In the genomic region with DNA sequence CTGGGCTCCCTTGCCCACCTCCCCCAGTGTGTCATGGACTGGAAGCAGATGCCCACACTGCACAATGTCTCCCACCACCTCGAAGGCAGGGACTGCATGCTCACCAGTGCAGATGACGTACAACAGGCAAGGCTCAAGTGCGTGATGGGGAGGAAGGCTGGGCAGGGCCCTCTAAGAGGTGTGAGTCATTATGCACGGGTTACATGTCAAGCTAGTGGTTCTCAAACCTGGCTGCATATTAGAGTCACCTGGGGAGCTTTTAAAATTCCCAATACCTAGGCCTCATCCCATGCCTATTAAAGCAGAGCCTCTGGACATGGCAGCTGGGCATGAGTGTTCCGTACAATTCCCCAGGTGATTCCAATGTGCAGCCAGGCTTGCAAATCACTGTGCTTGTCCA, we compare ENCODE assay signal across 22 cellular contexts.
DNase-seq lines count a peak whose midpoint lies in the region; ATAC-seq and TF ChIP-seq lines count a peak whose summit lies in the region.
"Had no signal": no experiment of that assay in that cellular context is flagged by ENCODE, and none has a peak within 500 bp of the region (broad histone marks: within the 10 kb centered on the region; RNA-seq: fewer than 3 reads in every experiment).

No MANE protein-coding gene starts in this region.

- H3K27me3 ChIP-seq in BLaER1 (no peaks in the 10 kb centered on the region), neural progenitor cell (no peaks in the 10 kb centered on the region), gastrocnemius medialis (peaks cover 0 to 3% (median 0%) of the 10 kb centered on the region in 3 donors)
- H3K27me3 ChIP-seq: SJCRH30 had no signal

- H3K4me3 Mint-ChIP-seq in neural progenitor cell, result no peak overlapping the region
- H3K4me3 Mint-ChIP-seq: CD4-positive, CD25-positive, alpha-beta regulatory T cell; IgD-negative memory B cell had no signal

- H3K79me2 ChIP-seq in neural progenitor cell (ENCODE audit: low read depth), result no peaks in the 10 kb centered on the region

- peak overlapping the region; percentile 12 for H3K27ac Mint-ChIP-seq in neural progenitor cell
- H3K27ac Mint-ChIP-seq: IgD-negative memory B cell had no signal

- no peak overlapping the region for H3K9ac ChIP-seq in BLaER1
- no peak overlapping the region for H3K9ac ChIP-seq in neural progenitor cell

- TF ChIP-seq CTCF in neural progenitor cell (IDR thresholded peaks at IDR 0.05) (no peak), gastrocnemius medialis (IDR thresholded peaks at IDR 0.05 in 4 of 5, conservative IDR thresholded peaks at IDR 0.05 in 1 of 5) (no peak)

- H3F3A ChIP-seq in neural progenitor cell (ENCODE audit: low read depth), result no peaks in the 10 kb centered on the region

- intact Hi-C loops in gastrocnemius medialis (cut with DNase I; ENCODE audit: low total_unique reads), result no loop called here

- no peak for TF ChIP-seq POLR2A in gastrocnemius medialis (IDR thresholded peaks at IDR 0.05)

- H3K9me3 Mint-ChIP-seq in neural progenitor cell, result peaks cover 3% of the 10 kb centered on the region

- no peaks in the 10 kb centered on the region for H3K36me3 Mint-ChIP-seq in neural progenitor cell
- H3K36me3 Mint-ChIP-seq: CD4-positive, CD25-positive, alpha-beta regulatory T cell had no signal

- H3K4me1 ChIP-seq in BLaER1 (peaks cover 19% of the 10 kb centered on the region), neural progenitor cell (no peaks in the 10 kb centered on the region), gastrocnemius medialis (no peaks in the 10 kb centered on the region)
- H3K4me1 ChIP-seq: BE2C, SJCRH30 had no signal

- H3K36me3 ChIP-seq in BLaER1 (no peaks in the 10 kb centered on the region), neural progenitor cell (no peaks in the 10 kb centered on the region), gastrocnemius medialis (no peaks in the 10 kb centered on the region)
- H3K36me3 ChIP-seq: BE2C, SJCRH30 had no signal

- H3K27me3 Mint-ChIP-seq in neural progenitor cell (ENCODE audit: insufficient read depth, low read depth), result peaks cover 9% of the 10 kb centered on the region

- H3K4me1 Mint-ChIP-seq in neural progenitor cell, result no peaks in the 10 kb centered on the region
- H3K4me1 Mint-ChIP-seq: CD4-positive, CD25-positive, alpha-beta regulatory T cell; IgD-negative memory B cell had no signal

- H3K27ac ChIP-seq in BLaER1, result no peak overlapping the region
- H3K27ac ChIP-seq in neural progenitor cell, result no peak overlapping the region
- no peak overlapping the region for H3K27ac ChIP-seq in gastrocnemius medialis
- H3K27ac ChIP-seq: HL-60, SJCRH30 had no signal

- no peaks in the 10 kb centered on the region for H4K20me1 ChIP-seq in BLaER1
- H4K20me1 ChIP-seq in neural progenitor cell (ENCODE audit: low read depth), result no peaks in the 10 kb centered on the region

- ATAC-seq in esophagus mucosa (peak; percentile 55), gastrocnemius medialis (no peak), HG02938 (IDR thresholded peaks at IDR 0.05; ENCODE audit: unreplicated experiment) (no peak), GM21447 (IDR thresholded peaks at IDR 0.05; ENCODE audit: unreplicated experiment) (no peak)
- ATAC-seq: GM12878 had no signal

- peak; percentile 33 for DNase-seq in DMS79 (lab: John Stamatoyannopoulos, UW)
- DNase-seq in neural progenitor cell (ENCODE audit: low spot score), result no peak
- no peak for DNase-seq in gastrocnemius medialis
- DNase-seq: BE2C; CD4-positive, CD25-positive, alpha-beta regulatory T cell; DMS153; GDM1; NCI-H1048; NCI-H1694; NCI-H2029 treated with DMSO at 0.1 percent for 48 hours; NCI-H446; NCI-H524 treated with DMSO at 0.1 percent for 48 hours; NCI-H774; PC-9; SJCRH30 had no signal

- in situ Hi-C loops in gastrocnemius medialis (cut with MboI; ENCODE audit: low sequenced_read_pairs in 4 of 4), result no loop called here

- H3K9me3 ChIP-seq in BLaER1 (no peaks in the 10 kb centered on the region), neural progenitor cell (ENCODE audit: low read depth) (no peaks in the 10 kb centered on the region), gastrocnemius medialis (no peaks in the 10 kb centered on the region)
- H3K9me3 ChIP-seq: BE2C, SJCRH30 had no signal

- H2AFZ ChIP-seq in neural progenitor cell (replicated peaks), result no peak overlapping the region
- H2AFZ ChIP-seq: PC-9 had no signal

- H3K4me2 ChIP-seq in BLaER1, result peak overlapping the region; percentile 40
- H3K4me2 ChIP-seq in neural progenitor cell, result no peak overlapping the region
- H3K4me2 ChIP-seq: PC-9 had no signal

- H3K4me3 ChIP-seq in BLaER1, result no peak overlapping the region
- H3K4me3 ChIP-seq in neural progenitor cell, result no peak overlapping the region
- no peak overlapping the region for H3K4me3 ChIP-seq in gastrocnemius medialis
- H3K4me3 ChIP-seq: GM12878, PC-9, SJCRH30 had no signal
